In genomic region chr15:56653787-56654186, GRCh38 we compare ENCODE assay signal across 14 cellular contexts.
"Had no signal": no experiment of that assay in that cellular context is flagged by ENCODE, and none has a peak within 500 bp of the region (broad histone marks: within the 10 kb centered on the region; RNA-seq: fewer than 3 reads in every experiment).

No MANE protein-coding gene starts in this region.

- H3K9me3 ChIP-seq: left lung, right atrium auricular region, stomach had no signal

- H3K27me3 ChIP-seq: left lung, neural progenitor cell, right atrium auricular region, stomach had no signal

- H3K4me1 ChIP-seq: left lung, neural progenitor cell, right atrium auricular region, stomach had no signal

- H3K4me3 ChIP-seq: left lung, neural progenitor cell, right atrium auricular region, smooth muscle cell, stomach had no signal

- H3K27ac ChIP-seq: left lung, neural progenitor cell, right atrium auricular region, stomach, VCaP had no signal

- DNase-seq: activated CD4-positive, alpha-beta T cell treated with anti-CD3 and anti-CD28 coated beads for 1 hour; activated CD4-positive, alpha-beta T cell treated with anti-CD3 and anti-CD28 coated beads, Interleukin-2, amount 50 U/mL, for 4 hours; left lung; mammary epithelial cell; naive B cell; stimulated activated CD4-positive, alpha-beta T cell treated with anti-CD3 and anti-CD28 coated beads, Interleukin-4, amount 100 ng/mL, for 24 hours; stomach; SW 1271; T-helper 2 cell had no signal

- H3K36me3 ChIP-seq: neural progenitor cell had no signal

- FAIRE-seq: islet of Langerhans had no signal
